In genomic region chr17:3036800-3037199, GRCh38 we compare ENCODE assay signal across 32 cellular contexts. TPM values are rescaled to one million over a fixed set of nuclear protein-coding genes. Genes with fewer than 3 reads are reported as not detected.
"Had no signal": no experiment of that assay in that cellular context is flagged by ENCODE, and none has a peak within 500 bp of the region (broad histone marks: within the 10 kb centered on the region; RNA-seq: fewer than 3 reads in every experiment).

No MANE protein-coding gene starts in this region.

- H3K27me3 ChIP-seq: adrenal gland, body of pancreas, pancreas, tibial nerve had no signal

- H3K4me3 ChIP-seq: adrenal gland, body of pancreas, gastrocnemius medialis, left lung, lung, mucosa of descending colon, pancreas, prostate gland, sigmoid colon, tibial nerve had no signal

- H3K27ac ChIP-seq: adrenal gland, body of pancreas, gastrocnemius medialis, left lung, pancreas, prostate gland, sigmoid colon, tibial nerve had no signal

- DNase-seq: activated B cell treated with CpG ODN at 0.5 μM for 24 hours; activated naive CD4-positive, alpha-beta T cell treated with anti-CD3 and anti-CD28 coated beads for 36 hours; activated naive CD8-positive, alpha-beta T cell treated with anti-CD3 and anti-CD28 coated beads for 36 hours; activated T-cell treated with anti-CD3 and anti-CD28 coated beads for 4 hours; activated T-cell treated with anti-CD3 and anti-CD28 coated beads, Interleukin-2, amount 50 U/mL, for 72 hours; body of pancreas; effector CD8-positive, alpha-beta T cell; erythroblast; gastrocnemius medialis; hippocampal formation; immature natural killer cell; mesendoderm; mucosa of descending colon; nephron progenitor cell; retina; sigmoid colon; small intestine; stimulated activated CD4-positive, alpha-beta T cell treated with anti-CD3 and anti-CD28 coated beads, Interleukin-2, amount 100 ng/mL, for 24 hours; stimulated activated naive CD4-positive, alpha-beta T cell; T-cell had no signal

- H3K9me3 ChIP-seq: adrenal gland, body of pancreas, gastrocnemius medialis, left lung, mucosa of descending colon, pancreas, prostate gland, sigmoid colon, tibial nerve had no signal

- H3K4me1 ChIP-seq: adrenal gland, body of pancreas, gastrocnemius medialis, left lung, pancreas, prostate gland, sigmoid colon, tibial nerve had no signal

- H3K36me3 ChIP-seq: adrenal gland, gastrocnemius medialis, pancreas, prostate gland, sigmoid colon, tibial nerve had no signal

RNA-seq across cellular contexts. Expression of gene OR1D5, which starts 26.6 kb away (rescaled TPM):
- total RNA-seq: activated B cell treated with CpG ODN at 0.5 μM for 24 hours; activated naive CD4-positive, alpha-beta T cell treated with anti-CD3 and anti-CD28 coated beads for 36 hours; activated naive CD8-positive, alpha-beta T cell treated with anti-CD3 and anti-CD28 coated beads for 36 hours; activated T-cell treated with anti-CD3 and anti-CD28 coated beads, Interleukin-2, amount 50 U/mL, for 72 hours; adrenal gland; aorta; body of pancreas; dermis microvascular lymphatic vessel endothelial cell; gastrocnemius medialis; kidney epithelial cell; left lung; lung; mucosa of descending colon; myocyte; pancreas; prostate gland; sigmoid colon; T-cell; T-helper 2 cell treated with Interferon-gamma antibody and Interleukin-4, amounts not matched to agents 100 ng/mL and 5 ng/mL, for 36 hours; temporal lobe; tibial nerve had no signal
- polyA plus RNA-seq: adrenal gland, aorta, immature natural killer cell, lung, pancreas, sigmoid colon had no signal
